Comparison of ENCODE assay signal across 10 cellular contexts in the genomic region with DNA sequence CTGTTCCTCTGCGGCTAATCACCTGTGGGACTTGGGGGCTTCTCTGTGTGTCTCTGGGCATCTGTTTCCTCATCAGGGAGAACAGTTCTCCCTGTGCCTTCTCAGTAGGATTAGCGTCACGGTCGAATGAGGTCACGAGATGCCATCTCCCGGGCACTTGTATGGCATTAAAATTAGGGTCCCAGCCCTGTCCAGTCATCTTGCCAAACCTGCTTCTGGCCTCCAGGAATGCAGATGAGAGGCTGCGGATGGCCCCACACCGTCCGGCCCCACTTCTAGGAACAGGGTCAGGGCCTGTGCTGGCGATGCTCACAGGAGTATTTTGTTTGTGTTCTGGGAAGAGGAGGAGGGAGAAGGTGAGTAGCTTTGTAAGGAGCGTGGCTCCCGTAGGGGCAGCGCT. TPM values are rescaled to one million over a fixed set of nuclear protein-coding genes. Genes with fewer than 3 reads are reported as not detected.
A peak's percentile ranks its signal among the peaks of the same experiment; 100 is the strongest.
DNase-seq lines count a peak whose midpoint lies in the region; ATAC-seq, FAIRE-seq and TF ChIP-seq lines count a peak whose summit lies in the region.
"Had no signal": no experiment of that assay in that cellular context is flagged by ENCODE, and none has a peak within 500 bp of the region (broad histone marks: within the 10 kb centered on the region; RNA-seq: fewer than 3 reads in every experiment).

No MANE protein-coding gene starts in this region.

- FAIRE-seq in D721Med (lab: Jason Lieb, UNC) (no peak), RCC 7860 (lab: Jason Lieb, UNC) (no peak)

- no peak for TF ChIP-seq EP300 in gastroesophageal sphincter (IDR thresholded peaks at IDR 0.05)

- H3K27me3 ChIP-seq in gastroesophageal sphincter (no peaks in the 10 kb centered on the region), psoas muscle (ENCODE audit: insufficient read depth in 3 of 3, low read length in 2 of 3) (no peaks in the 10 kb centered on the region)

- H3K4me1 ChIP-seq in gastroesophageal sphincter = peaks cover 0 to 39% (median 21%) of the 10 kb centered on the region in 3 donors
- peaks cover 9% of the 10 kb centered on the region for H3K4me1 ChIP-seq in psoas muscle

- intact Hi-C loops in psoas muscle (cut with DNase I) = loop anchor here in 1 of 2 donors (10.0 kb wide), 1 partner anchor 580 kb away; no protein-coding TSS in a partner anchor

- H3K36me3 ChIP-seq in gastroesophageal sphincter (peaks cover 0 to 27% of the 10 kb centered on the region in 2 donors), psoas muscle (ENCODE audit: insufficient read depth in 1 of 2, low read depth in 1 of 2) (no peaks in the 10 kb centered on the region)

- TF ChIP-seq POLR2A in gastroesophageal sphincter (IDR thresholded peaks at IDR 0.05) = no peak

- peak overlapping the region; percentile 19 to 90 (median 88) for H3K27ac ChIP-seq in gastroesophageal sphincter
- peak overlapping the region; percentile 57 for H3K27ac ChIP-seq in psoas muscle

- H3K4me3 ChIP-seq in gastroesophageal sphincter (peak overlapping the region in 1 of 2 donors; percentile 41), psoas muscle (peak overlapping the region; percentile 40)

- whole genome bisulfite sequencing in gastroesophageal sphincter (ENCODE audit: low coverage in 1 of 2), 2 donors = 100% methylated on average over 2 of the region's 13 CpGs; no CpG with 5 or more reads in 1 of the 2 donors
- WGBS in psoas muscle, 3 donors = 45 to 60% (median 51%) methylated on average over 13 of the region's 13 CpGs

- ATAC-seq in gastroesophageal sphincter (no peak), psoas muscle (peak in 3 of 4 donors; percentile 11 to 64 (median 36)), GM18498 (IDR thresholded peaks at IDR 0.05; ENCODE audit: unreplicated experiment) (no peak), HG02610 (IDR thresholded peaks at IDR 0.05; ENCODE audit: unreplicated experiment) (no peak)

- H3K9me3 ChIP-seq in gastroesophageal sphincter (no peaks in the 10 kb centered on the region), psoas muscle (no peaks in the 10 kb centered on the region)

- no peak for TF ChIP-seq CTCF in D721Med (IDR thresholded peaks at IDR 0.05; ENCODE audit: insufficient read depth, missing control alignments)
- TF ChIP-seq CTCF in gastroesophageal sphincter (IDR thresholded peaks at IDR 0.05) = no peak
- no peak for TF ChIP-seq CTCF in psoas muscle (IDR thresholded peaks at IDR 0.05)

- DNase-seq in D721Med (ENCODE audit: insufficient read length, low spot score) (peak; percentile 77), NCI-H82 treated with DMSO at 0.1 percent for 48 hours (lab: John Stamatoyannopoulos, UW; ENCODE audit: unreplicated experiment) (peak; percentile 54), psoas muscle (no peak), HCEC 1CT (no peak), RCC 7860 (ENCODE audit: low spot score) (no peak)

RNA-seq across cellular contexts. Expression of gene OR1D5, which starts 58.5 kb away (rescaled TPM):
- total RNA-seq in gastroesophageal sphincter = not detected
- total RNA-seq in psoas muscle = not detected
- polyA plus RNA-seq in psoas muscle = not detected
- total RNA-seq: epithelial cell of proximal tubule, pulmonary artery endothelial cell had no signal

Comparison
In these comparisons a context has a peak if more than half of its experiments do, and no peak if none do; other contexts are left out.
1. DNase-seq: peak in D721Med (single experiment) and NCI-H82 treated with DMSO at 0.1 percent for 48 hours (single experiment); none in psoas muscle (0 of 2), HCEC 1CT (single experiment) and RCC 7860 (single experiment).
2. ATAC-seq: peak in psoas muscle (3 of 4); none in gastroesophageal sphincter (single experiment), GM18498 (single experiment) and HG02610 (single experiment).